In the genomic region with DNA sequence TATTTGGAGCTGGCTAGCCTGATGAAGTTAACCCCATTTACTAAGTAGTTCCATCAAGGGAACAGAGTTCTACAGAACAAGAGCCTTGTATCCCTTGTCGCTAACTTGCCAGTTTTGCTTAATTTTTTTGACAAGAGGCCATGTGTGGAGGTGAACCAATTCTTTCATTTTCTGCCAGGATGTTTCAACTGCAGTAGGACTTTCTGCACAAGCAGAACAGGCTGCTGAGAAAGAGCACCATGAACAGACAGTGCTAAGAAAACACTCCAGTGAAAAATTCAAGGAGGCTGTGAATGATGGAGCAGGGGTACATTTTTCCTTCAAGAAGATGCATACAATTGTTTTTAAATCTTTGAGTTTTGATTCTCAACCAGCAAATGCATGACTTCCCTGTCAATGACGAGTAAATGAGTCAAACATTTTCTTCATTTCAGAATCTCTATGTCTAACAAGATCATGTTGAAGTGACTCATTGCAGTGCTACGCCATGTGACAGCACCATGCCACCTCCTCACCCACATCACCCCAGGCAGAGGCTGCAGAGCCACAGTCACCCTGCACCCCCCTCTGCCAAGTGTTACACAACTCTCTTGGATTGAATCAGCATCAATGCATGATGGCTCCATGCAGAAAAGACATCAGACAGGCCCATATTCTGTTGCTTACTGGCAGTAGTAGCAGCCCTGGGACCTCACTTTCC, we compare ENCODE assay signal across 8 cellular contexts.
DNase-seq lines count a peak whose midpoint lies in the region; ATAC-seq, FAIRE-seq and TF ChIP-seq lines count a peak whose summit lies in the region.

No MANE protein-coding gene starts in this region.

- ATAC-seq in PC-3 (peak; percentile 100), HG03280 (IDR thresholded peaks at IDR 0.05; ENCODE audit: unreplicated experiment) (no peak), HG02970 (IDR thresholded peaks at IDR 0.05; ENCODE audit: low FRiP score, unreplicated experiment) (no peak)

- in situ Hi-C loops in Caki2 (cut with HindIII; ENCODE audit: low pct_unique_long_range_greater_than_20kb, low sequenced_read_pairs) (no loop called here), astrocyte of the cerebellum (cut with HindIII; ENCODE audit: low sequenced_read_pairs) (no loop called here)

- CTCF ChIA-PET in PC-3 (lab: Charles Lee), result no interaction called here

- H3K36me3 ChIP-seq in PC-3 (ENCODE audit: low read depth, low read length), result no peaks in the 10 kb centered on the region

- H3K9me3 ChIP-seq in PC-3 (ENCODE audit: low read length), result no peaks in the 10 kb centered on the region

- peak; percentile 90 for DNase-seq in Caki2 (ENCODE audit: low read depth)
- DNase-seq in PC-3, result peak; percentile 96
- DNase-seq in astrocyte of the cerebellum (ENCODE audit: low read depth), result peak; percentile 12
- DNase-seq in mucosa of gallbladder (ENCODE audit: low spot score), result peak; percentile 67
- DNase-seq in urothelium cell line (ENCODE audit: low spot score), result peak; percentile 95
- no peak for DNase-seq in posterior vena cava (ENCODE audit: low spot score)

- BruUV-seq in PC-3 (replicated peaks; lab: Mats Ljungman, UMichigan), result no TSS peak

- no peak overlapping the region for H3K9ac ChIP-seq in PC-3 (ENCODE audit: low read length)

- H3K4me2 ChIP-seq in PC-3 (ENCODE audit: low read length), result peak overlapping the region; percentile 46

- peak overlapping the region; percentile 58 for H3K27ac ChIP-seq in PC-3 (ENCODE audit: low read length)

- TF ChIP-seq CTCF in PC-3 (conservative IDR thresholded peaks at IDR 0.05; ENCODE audit: low read depth, low read length), result no peak
- TF ChIP-seq CTCF in astrocyte of the cerebellum (IDR thresholded peaks at IDR 0.05; ENCODE audit: low read depth, low read length, missing control alignments), result no peak

- POLR2A ChIA-PET in PC-3 (lab: Charles Lee; ENCODE audit: unreplicated experiment), result no interaction called here

- H2AFZ ChIP-seq in PC-3 (ENCODE audit: low read length), result no peak overlapping the region

- H3K27me3 ChIP-seq in PC-3 (ENCODE audit: low read length), result no peaks in the 10 kb centered on the region

- H3K9me2 ChIP-seq in PC-3 (replicated peaks; ENCODE audit: low read length), result no peaks in the 10 kb centered on the region

- no peak overlapping the region for H3K4me3 ChIP-seq in PC-3 (ENCODE audit: low read length)
- H3K4me3 ChIP-seq in astrocyte of the cerebellum (ENCODE audit: low read depth, low read length), result no peak overlapping the region

- peaks cover 16% of the 10 kb centered on the region for H3K4me1 ChIP-seq in PC-3 (ENCODE audit: insufficient read depth, low read length)

- H3F3A ChIP-seq in PC-3 (ENCODE audit: low read length, unreplicated experiment), result no peaks in the 10 kb centered on the region

- intact Hi-C loops in PC-3 (cut with micrococcal nuclease), result no loop called here
- intact Hi-C loops in posterior vena cava (cut with DNase I), result no loop called here

- H4K20me1 ChIP-seq in PC-3 (ENCODE audit: low read length), result no peaks in the 10 kb centered on the region

- no peaks in the 10 kb centered on the region for H3K79me2 ChIP-seq in PC-3 (ENCODE audit: low read length)

- FAIRE-seq in urothelium cell line (lab: Jason Lieb, UNC), result peak; percentile 99
